Comparison of ENCODE assay signal across 15 cellular contexts in genomic region chr2:215772003-215772402, GRCh38.
DNase-seq lines count a peak whose midpoint lies in the region; FAIRE-seq and TF ChIP-seq lines count a peak whose summit lies in the region.
"Had no signal": no experiment of that assay in that cellular context is flagged by ENCODE, and none has a peak within 500 bp of the region (broad histone marks: within the 10 kb centered on the region; RNA-seq: fewer than 3 reads in every experiment).

No MANE protein-coding gene starts in this region.

- peak overlapping the region; percentile 81 for H3K27ac Mint-ChIP-seq in astrocyte (ENCODE audit: unreplicated experiment)
- no peak overlapping the region for H3K27ac Mint-ChIP-seq in glutamatergic neuron (ENCODE audit: unreplicated experiment)

- WGBS in hepatocyte (ENCODE audit: low lambda C conversion rate, missing lambda C conversion rate), result 11% methylated on average over 1 of the region's 1 CpG
- WGBS in smooth muscle cell (ENCODE audit: low lambda C conversion rate), result 10% methylated on average over 1 of the region's 1 CpG

- H3K9ac ChIP-seq in HUES48 (ENCODE audit: low read depth, low read length) (no peak overlapping the region), astrocyte (ENCODE audit: low read length) (peak overlapping the region; percentile 81), smooth muscle cell (ENCODE audit: low read depth) (peak overlapping the region; percentile 49)
- H3K9ac ChIP-seq: KMS-11 had no signal

- no peaks in the 10 kb centered on the region for H4K20me1 ChIP-seq in astrocyte (ENCODE audit: insufficient read depth, low read length)
- H4K20me1 ChIP-seq in hepatocyte (ENCODE audit: insufficient read depth, poor library complexity, severe bottlenecking), result no peaks in the 10 kb centered on the region
- no peaks in the 10 kb centered on the region for H4K20me1 ChIP-seq in smooth muscle cell (ENCODE audit: low read depth)

- H3K36me3 Mint-ChIP-seq in astrocyte (ENCODE audit: low read depth, unreplicated experiment) (peaks cover 2% of the 10 kb centered on the region), glutamatergic neuron (ENCODE audit: unreplicated experiment) (no peaks in the 10 kb centered on the region)

- H3K9me3 Mint-ChIP-seq in astrocyte (ENCODE audit: unreplicated experiment) (peaks cover 12% of the 10 kb centered on the region), glutamatergic neuron (ENCODE audit: unreplicated experiment) (no peaks in the 10 kb centered on the region)

- no peaks in the 10 kb centered on the region for H3K79me2 ChIP-seq in astrocyte (ENCODE audit: insufficient read depth, low read length)
- no peaks in the 10 kb centered on the region for H3K79me2 ChIP-seq in hepatocyte
- no peaks in the 10 kb centered on the region for H3K79me2 ChIP-seq in smooth muscle cell (ENCODE audit: low read depth)

- intact Hi-C loops in posterior cingulate gyrus (cut with DNase I), result no loop called here

- H3K4me3 Mint-ChIP-seq in astrocyte (ENCODE audit: unreplicated experiment) (no peak overlapping the region), glutamatergic neuron (ENCODE audit: unreplicated experiment) (no peak overlapping the region)

- DNase-seq in astrocyte (ENCODE audit: low read depth), result peak; percentile 84
- DNase-seq in hepatocyte (ENCODE audit: low spot score), result peak; percentile 16
- no peak for DNase-seq in smooth muscle cell (lab: John Stamatoyannopoulos, UW; ENCODE audit: unreplicated experiment)
- DNase-seq in iPS-NIHi11 (ENCODE audit: low spot score), result no peak
- DNase-seq in glutamatergic neuron, result no peak
- no peak for DNase-seq in posterior cingulate gyrus
- DNase-seq: amniotic stem cell, DND-41, NCI-H446, small intestine, T-helper 2 cell had no signal

- H3K4me2 ChIP-seq in astrocyte (ENCODE audit: low read length), result peak overlapping the region; percentile 64
- peak overlapping the region; percentile 56 for H3K4me2 ChIP-seq in hepatocyte
- peak overlapping the region; percentile 73 for H3K4me2 ChIP-seq in smooth muscle cell
- H3K4me2 ChIP-seq: KMS-11 had no signal

- no peak for TF ChIP-seq CTCF in astrocyte (IDR thresholded peaks at IDR 0.05; ENCODE audit: insufficient read depth, low read depth, low read length)
- no peak for TF ChIP-seq CTCF in hepatocyte (IDR thresholded peaks at IDR 0.05; ENCODE audit: poor library complexity)
- TF ChIP-seq CTCF in smooth muscle cell (IDR thresholded peaks at IDR 0.05; ENCODE audit: borderline replicate concordance, insufficient read depth, poor library complexity, severe bottlenecking), result no peak
- TF ChIP-seq CTCF in glutamatergic neuron (IDR thresholded peaks at IDR 0.05; ENCODE audit: partially characterized antibody, unreplicated experiment), result no peak

- H3K27me3 Mint-ChIP-seq in astrocyte (ENCODE audit: low read depth, unreplicated experiment), result no peaks in the 10 kb centered on the region
- H3K27me3 Mint-ChIP-seq in glutamatergic neuron (ENCODE audit: unreplicated experiment), result no peaks in the 10 kb centered on the region

- H3K4me3 ChIP-seq in HUES48 (ENCODE audit: low read depth, low read length) (no peak overlapping the region), astrocyte (ENCODE audit: insufficient read depth, low read depth, low read length) (no peak overlapping the region), hepatocyte (no peak overlapping the region), smooth muscle cell (no peak overlapping the region)
- H3K4me3 ChIP-seq: lung had no signal

- H3K4me1 Mint-ChIP-seq in astrocyte (ENCODE audit: low read depth, unreplicated experiment) (peaks cover 42% of the 10 kb centered on the region), glutamatergic neuron (ENCODE audit: low read depth, unreplicated experiment) (no peaks in the 10 kb centered on the region)

- peak overlapping the region; percentile 88 for H3K27ac ChIP-seq in HUES48 (ENCODE audit: low read depth, low read length)
- peak overlapping the region; percentile 97 for H3K27ac ChIP-seq in astrocyte (ENCODE audit: low read depth, low read length)
- peak overlapping the region; percentile 87 for H3K27ac ChIP-seq in hepatocyte
- H3K27ac ChIP-seq in smooth muscle cell (ENCODE audit: low read depth), result peak overlapping the region; percentile 87
- H3K27ac ChIP-seq: KMS-11 had no signal

- H3K36me3 ChIP-seq in HUES48 (ENCODE audit: control insufficient read depth, insufficient read depth, low read length) (no peaks in the 10 kb centered on the region), astrocyte (ENCODE audit: insufficient read depth, low read length) (no peaks in the 10 kb centered on the region), hepatocyte (replicated peaks; ENCODE audit: insufficient read depth, low read depth) (no peaks in the 10 kb centered on the region), smooth muscle cell (ENCODE audit: low read depth) (no peaks in the 10 kb centered on the region)

- H2AFZ ChIP-seq in astrocyte (ENCODE audit: low read depth, low read length) (no peak overlapping the region), hepatocyte (no peak overlapping the region), smooth muscle cell (ENCODE audit: low read depth) (peak overlapping the region; percentile 53)

- H3K27me3 ChIP-seq in HUES48 (ENCODE audit: control insufficient read depth, insufficient read depth, low read length), result no peaks in the 10 kb centered on the region
- no peaks in the 10 kb centered on the region for H3K27me3 ChIP-seq in astrocyte (ENCODE audit: insufficient read depth, low read length)
- no peaks in the 10 kb centered on the region for H3K27me3 ChIP-seq in hepatocyte
- H3K27me3 ChIP-seq in smooth muscle cell (ENCODE audit: low read depth), result no peaks in the 10 kb centered on the region

- peaks cover 24% of the 10 kb centered on the region for H3F3A ChIP-seq in smooth muscle cell (ENCODE audit: low read depth)

- FAIRE-seq in astrocyte (lab: Jason Lieb, UNC), result peak; percentile 20
- FAIRE-seq: GM18507, small intestine had no signal

- H3K4me1 ChIP-seq in HUES48 (ENCODE audit: control insufficient read depth, insufficient read depth, low read length) (peaks cover 13% of the 10 kb centered on the region), astrocyte (ENCODE audit: insufficient read depth, low read length) (peaks cover 41% of the 10 kb centered on the region), hepatocyte (ENCODE audit: insufficient read depth) (peaks cover 26% of the 10 kb centered on the region), smooth muscle cell (ENCODE audit: low read depth) (peaks cover 31% of the 10 kb centered on the region)

- H3K9me2 ChIP-seq in hepatocyte (replicated peaks; ENCODE audit: insufficient read depth), result no peaks in the 10 kb centered on the region

- H3K9me3 ChIP-seq in HUES48 (ENCODE audit: control insufficient read depth, insufficient read depth, low read length), result no peaks in the 10 kb centered on the region
- no peaks in the 10 kb centered on the region for H3K9me3 ChIP-seq in astrocyte (ENCODE audit: insufficient read depth, low read depth, low read length)
- H3K9me3 ChIP-seq in hepatocyte (ENCODE audit: low read depth), result no peaks in the 10 kb centered on the region
- no peaks in the 10 kb centered on the region for H3K9me3 ChIP-seq in smooth muscle cell (replicated peaks; ENCODE audit: low read depth)

Comparison
In these comparisons a context has a peak if more than half of its experiments do, and no peak if none do; other contexts are left out.
1. DNase-seq: peak in astrocyte (single experiment) and hepatocyte (single experiment); none in smooth muscle cell (single experiment), iPS-NIHi11 (single experiment), glutamatergic neuron (single experiment) and posterior cingulate gyrus (0 of 10).
2. Peak in every context shown above with its lines, with median percentiles within 50 percentile points of each other: H3K27ac ChIP-seq and H3K4me2 ChIP-seq.